ENCODE assay signal across 15 cellular contexts in the genomic region with DNA sequence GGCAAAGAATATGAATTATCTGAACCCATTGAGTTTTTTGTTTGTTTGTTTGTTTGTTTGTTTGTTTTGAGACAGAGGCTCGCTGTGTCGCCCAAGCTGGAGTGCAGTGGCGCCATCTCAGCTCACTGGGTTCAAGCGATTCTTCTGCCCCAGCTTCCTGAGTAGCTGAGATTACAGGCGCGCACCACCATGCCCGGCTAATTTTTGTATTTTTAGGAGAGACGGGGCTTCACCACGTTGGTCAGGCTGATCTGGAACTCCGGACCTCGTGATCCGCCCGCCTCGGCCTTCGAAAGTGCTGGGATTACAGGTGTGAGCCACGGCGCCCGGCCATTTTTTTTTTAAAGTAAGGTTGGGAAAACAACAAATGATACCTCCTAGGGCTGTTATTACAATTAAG. TPM values are rescaled to one million over a fixed set of nuclear protein-coding genes. Genes with fewer than 3 reads are reported as not detected.
"Had no signal": no experiment of that assay in that cellular context is flagged by ENCODE, and none has a peak within 500 bp of the region (broad histone marks: within the 10 kb centered on the region; RNA-seq: fewer than 3 reads in every experiment).

No MANE protein-coding gene starts in this region.

- H3K9me3 ChIP-seq: left lung, sigmoid colon, stomach, testis had no signal

- ATAC-seq: activated CD4-positive, alpha-beta T cell treated with anti-CD3 and anti-CD28 coated beads for 36 hours; left lung had no signal

- H3K27me3 ChIP-seq: sigmoid colon, testis had no signal

- H3K36me3 Mint-ChIP-seq: activated naive CD4-positive, alpha-beta T cell treated with anti-CD3 and anti-CD28 coated beads, Interleukin-2, amount 50 U/mL, for 24 hours; stimulated activated effector memory CD8-positive, alpha-beta T cell treated with anti-CD3 and anti-CD28 coated beads, Interleukin-12 subunit alpha, Interleukin-12 subunit beta, amount 100 ng/mL, for 72 hours had no signal

- H3K9ac ChIP-seq: parathyroid adenoma had no signal

- H3K79me2 ChIP-seq: parathyroid adenoma had no signal

- H3K27ac Mint-ChIP-seq: activated CD4-positive, alpha-beta T cell treated with anti-CD3 and anti-CD28 coated beads for 36 hours; activated naive CD4-positive, alpha-beta T cell treated with anti-CD3 and anti-CD28 coated beads, Interleukin-2, amount 50 U/mL, for 24 hours; stimulated activated effector memory CD8-positive, alpha-beta T cell treated with anti-CD3 and anti-CD28 coated beads, Interleukin-12 subunit alpha, Interleukin-12 subunit beta, amount 100 ng/mL, for 72 hours had no signal

- H3K9me3 Mint-ChIP-seq: activated naive CD4-positive, alpha-beta T cell treated with anti-CD3 and anti-CD28 coated beads, Interleukin-2, amount 50 U/mL, for 24 hours; stimulated activated effector memory CD8-positive, alpha-beta T cell treated with anti-CD3 and anti-CD28 coated beads, Interleukin-12 subunit alpha, Interleukin-12 subunit beta, amount 100 ng/mL, for 72 hours had no signal

- H3K36me3 ChIP-seq: left lung, sigmoid colon, stomach had no signal

- DNase-seq: activated CD4-positive, alpha-beta T cell treated with anti-CD3 and anti-CD28 coated beads for 36 hours; activated CD4-positive, alpha-beta T cell treated with anti-CD3 and anti-CD28 coated beads, Interleukin-2, amount 50 U/mL, for 48 hours; activated gamma-delta T cell; foreskin fibroblast; kidney; left lung; mammary epithelial cell; sigmoid colon; stimulated activated CD4-positive, alpha-beta T cell treated with anti-CD3 and anti-CD28 coated beads, Interleukin-4, amount 100 ng/mL, for 24 hours; stomach; testis had no signal

- H3K27ac ChIP-seq: parathyroid adenoma had no signal

RNA-seq across cellular contexts. Expression of gene ST3GAL6, which starts 32.0 kb away (rescaled TPM):
- total RNA-seq: activated CD4-positive, alpha-beta T cell treated with anti-CD3 and anti-CD28 coated beads for 36 hours; T-helper 2 cell treated with Interferon-gamma antibody and Interleukin-4, amounts not matched to agents 100 ng/mL and 5 ng/mL, for 36 hours had no signal
